30 cellular contexts compared by ENCODE assay signal in genomic region chr1:48258106-48258505, GRCh38. TPM values are rescaled to one million over a fixed set of nuclear protein-coding genes. Genes with fewer than 3 reads are reported as not detected.
"Had no signal": no experiment of that assay in that cellular context is flagged by ENCODE, and none has a peak within 500 bp of the region (broad histone marks: within the 10 kb centered on the region; RNA-seq: fewer than 3 reads in every experiment).

No MANE protein-coding gene starts in this region.

- H3K27me3 ChIP-seq: colonic mucosa, dorsolateral prefrontal cortex, esophagus muscularis mucosa, esophagus squamous epithelium, foreskin keratinocyte, gastrocnemius medialis, gastroesophageal sphincter, heart left ventricle, heart right ventricle had no signal

- ATAC-seq: effector memory CD8-positive, alpha-beta T cell; esophagus mucosa; foreskin keratinocyte; gastrocnemius medialis; gastroesophageal sphincter had no signal

- H3K9me3 ChIP-seq: colonic mucosa, esophagus muscularis mucosa, esophagus squamous epithelium, gastrocnemius medialis, gastroesophageal sphincter, heart left ventricle, heart right ventricle had no signal

- H3K4me1 ChIP-seq: colonic mucosa, esophagus muscularis mucosa, esophagus squamous epithelium, foreskin keratinocyte, gastrocnemius medialis, gastroesophageal sphincter, heart left ventricle had no signal

- H3K27ac ChIP-seq: colonic mucosa, dorsolateral prefrontal cortex, epithelial cell of prostate, esophagus muscularis mucosa, esophagus squamous epithelium, foreskin keratinocyte, gastrocnemius medialis, gastroesophageal sphincter, heart left ventricle, heart right ventricle had no signal

- H3K36me3 ChIP-seq: colonic mucosa, esophagus squamous epithelium, gastrocnemius medialis, gastroesophageal sphincter, heart left ventricle, heart right ventricle had no signal

- H3K4me3 ChIP-seq: colonic mucosa, coronary artery, dorsolateral prefrontal cortex, esophagus muscularis mucosa, esophagus squamous epithelium, gastrocnemius medialis, gastroesophageal sphincter, heart left ventricle, heart right ventricle had no signal

- DNase-seq: colonic mucosa; cortex of kidney; dermis blood vessel endothelial cell; dorsolateral prefrontal cortex; effector CD4-positive, alpha-beta T cell; effector CD8-positive, alpha-beta T cell; effector memory CD4-positive, alpha-beta T cell; effector memory CD8-positive, alpha-beta T cell; endodermal cell; erythroblast; esophagus squamous epithelium; foreskin fibroblast; foreskin keratinocyte; foreskin melanocyte; gastrocnemius medialis; glutamatergic neuron; head of caudate nucleus; heart left ventricle; heart right ventricle had no signal

RNA-seq across cellular contexts. Expression of gene SLC5A9, which starts 35.6 kb away (rescaled TPM):
- total RNA-seq: dermis blood vessel endothelial cell, endothelial cell of umbilical vein, epithelial cell of proximal tubule, esophagus mucosa, fibroblast of lung, fibroblast of villous mesenchyme, foreskin keratinocyte, frontal cortex, gastrocnemius medialis, glomerular endothelial cell had no signal
